In genomic region chr9:121267689-121268597, GRCh38 we compare ENCODE assay signal across 1 cellular context.
A peak's percentile ranks its signal among the peaks of the same experiment; 100 is the strongest.
TF ChIP-seq lines count a peak whose summit lies in the region.

GSN (plus strand) TSS chr9:121268162; CDS start chr9:121301972, 33,810 bp downstream.

TF ChIP-seq in GM12878, 131 proteins besides CTCF, POLR2A, EP300 and RAD21 (continued from another document):
- 0 out of 2 replicates have a peak, but pooled peaks have one; percentile 37 for TF ChIP-seq ZNF207 (IDR thresholded peaks at IDR 0.05; ENCODE audit: borderline replicate concordance)
- no peak for TF ChIP-seq YBX1 (IDR thresholded peaks at IDR 0.05)
- 0 out of 2 replicates have a peak, but pooled peaks have one; percentile 66 for TF ChIP-seq TCF12 (IDR thresholded peaks at IDR 0.05; ENCODE audit: low read depth, low read length)
- no peak for TF ChIP-seq NBN (IDR thresholded peaks at IDR 0.05)
- peak in 1 of 2 experiments; percentile 90; a peak in 2 of 3 replicates for TF ChIP-seq EGR1 (IDR thresholded peaks at IDR 0.05; ENCODE audit: borderline replicate concordance in 1 of 2, low read depth in 2 of 2, low read length in 2 of 2)
- no peak for TF ChIP-seq PML (IDR thresholded peaks at IDR 0.05; ENCODE audit: low read length)
- no peak for TF ChIP-seq MTA3 (IDR thresholded peaks at IDR 0.05; ENCODE audit: borderline replicate concordance, low read length)
- 0 out of 2 replicates have a peak, but pooled peaks have one; percentile 16 for TF ChIP-seq HDGF (IDR thresholded peaks at IDR 0.05)
- TF ChIP-seq TCF3 (IDR thresholded peaks at IDR 0.05; ENCODE audit: borderline replicate concordance, insufficient read depth, low read depth, low read length) = peak; percentile 87
- TF ChIP-seq YY1 (IDR thresholded peaks at IDR 0.05; ENCODE audit: low read depth, low read length) = 0 out of 2 replicates have a peak, but pooled peaks have one; percentile 5
- TF ChIP-seq ZNF217 (IDR thresholded peaks at IDR 0.05) = no peak
- no peak for TF ChIP-seq TBL1XR1 (IDR thresholded peaks at IDR 0.05; ENCODE audit: low read depth, low read length)
- TF ChIP-seq POLR2AphosphoS5 (IDR thresholded peaks at IDR 0.05; ENCODE audit: low read length) = no peak
- no peak for TF ChIP-seq PAX5 (IDR thresholded peaks at IDR 0.05; ENCODE audit: borderline replicate concordance, low read depth, low read length)
TF ChIP-seq in GM12878: peak in this region for 8.
